In the genomic region with DNA sequence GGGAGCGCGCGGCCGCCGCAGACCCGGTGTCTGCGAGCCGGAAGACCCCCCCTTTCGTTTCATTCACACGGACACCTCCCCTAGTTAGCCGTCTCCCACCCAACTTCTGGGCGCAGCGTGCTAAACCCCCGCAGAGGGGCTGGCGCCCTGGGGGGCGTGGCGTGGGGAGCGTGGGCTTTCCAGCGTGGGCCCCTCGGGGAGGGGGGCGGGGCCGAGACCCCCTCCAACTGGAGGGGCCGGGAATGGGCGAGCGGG, we compare ENCODE assay signal across 1 cellular context.
TF ChIP-seq lines count a peak whose summit lies in the region.

No MANE protein-coding gene starts in this region.

TF ChIP-seq in H1, 55 proteins besides CTCF, POLR2A, EP300 and RAD21:
- TF ChIP-seq BCL11A (IDR thresholded peaks at IDR 0.05; ENCODE audit: low read depth in 2 of 2, low read length in 2 of 2) (no peak), SUZ12 (IDR thresholded peaks at IDR 0.05; ENCODE audit: low read length) (peak; percentile 21; the same call in 1 of the 2 replicates), HDAC2 (IDR thresholded peaks at IDR 0.05; ENCODE audit: borderline replicate concordance in 1 of 2, low read depth in 2 of 2, low read length in 2 of 2) (no peak), TEAD4 (IDR thresholded peaks at IDR 0.05; ENCODE audit: low read depth, low read length) (no peak), PHF8 (conservative IDR thresholded peaks at IDR 0.05; ENCODE audit: low read depth, low read length) (0 out of 2 replicates have a peak, but pooled peaks have one; percentile 17), CBX5 (IDR thresholded peaks at IDR 0.05; ENCODE audit: low read depth, low read length) (no peak)
- TF ChIP-seq, protein P1, sequence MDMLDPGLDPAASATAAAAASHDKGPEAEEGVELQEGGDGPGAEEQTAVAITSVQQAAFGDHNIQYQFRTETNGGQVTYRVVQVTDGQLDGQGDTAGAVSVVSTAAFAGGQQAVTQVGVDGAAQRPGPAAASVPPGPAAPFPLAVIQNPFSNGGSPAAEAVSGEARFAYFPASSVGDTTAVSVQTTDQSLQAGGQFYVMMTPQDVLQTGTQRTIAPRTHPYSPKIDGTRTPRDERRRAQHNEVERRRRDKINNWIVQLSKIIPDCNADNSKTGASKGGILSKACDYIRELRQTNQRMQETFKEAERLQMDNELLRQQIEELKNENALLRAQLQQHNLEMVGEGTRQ (IDR thresholded peaks at IDR 0.05; ENCODE audit: low read length): no peak
